Comparison of ENCODE assay signal across 8 cellular contexts in the genomic region with DNA sequence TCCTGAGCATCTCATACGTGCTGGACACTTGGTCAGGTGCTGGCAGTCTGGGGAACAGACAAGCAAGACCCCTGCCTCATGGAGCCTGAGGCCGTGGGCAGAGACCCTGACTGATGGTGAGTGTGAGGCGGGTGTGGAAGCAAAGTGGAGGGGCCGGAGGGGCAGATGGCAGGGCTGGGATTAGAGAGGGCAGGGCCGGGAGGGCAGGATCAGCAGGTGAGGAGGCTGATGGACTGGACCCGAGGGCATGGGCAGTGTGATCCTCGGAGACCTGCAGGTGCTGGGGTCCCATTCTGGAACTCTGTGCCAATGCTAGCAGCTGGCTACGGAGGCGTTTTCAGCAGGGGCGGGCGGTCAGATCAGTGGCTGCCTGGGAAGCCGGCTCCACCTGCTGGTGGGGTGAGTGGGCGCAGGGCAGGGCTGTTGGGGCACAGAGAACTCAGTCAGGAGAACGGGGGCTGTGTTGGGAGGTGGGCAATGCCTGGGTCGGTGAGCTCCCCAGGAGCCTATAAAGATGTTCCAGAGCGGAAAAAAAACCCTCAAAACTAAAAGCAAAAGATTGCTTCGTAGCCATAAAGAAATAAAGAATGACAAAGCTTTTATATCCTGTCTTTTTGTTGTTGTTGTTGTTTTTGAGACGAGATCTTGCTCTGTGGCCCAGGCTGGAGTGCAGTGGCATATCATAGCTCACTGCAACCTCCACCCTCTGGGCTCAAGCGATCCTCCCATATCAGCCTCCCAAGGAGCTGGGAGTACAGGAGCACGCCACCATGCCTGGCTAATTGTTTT. TPM values are rescaled to one million over a fixed set of nuclear protein-coding genes. Genes with fewer than 3 reads are reported as not detected.
A peak's percentile ranks its signal among the peaks of the same experiment; 100 is the strongest.
DNase-seq lines count a peak whose midpoint lies in the region; ATAC-seq and TF ChIP-seq lines count a peak whose summit lies in the region.

No MANE protein-coding gene starts in this region.

- H3K4me1 ChIP-seq in sigmoid colon: no peaks in the 10 kb centered on the region

- peaks cover 2% of the 10 kb centered on the region; the same call in 1 of the 2 replicates for H3K27me3 Mint-ChIP-seq in HFFc6 (ENCODE audit: insufficient read depth)

- WGBS in sigmoid colon, 2 donors: 31 to 64% methylated on average over 20 of the region's 20 CpGs

- H3K27me3 ChIP-seq in WERI-Rb-1 (ENCODE audit: insufficient read depth, low read depth, severe bottlenecking) (no peaks in the 10 kb centered on the region), sigmoid colon (peaks cover 0 to 16% (median 0%) of the 10 kb centered on the region in 3 donors)

- intact Hi-C loops in sigmoid colon (cut with DNase I): no loop called here

- no peak overlapping the region for H3K27ac ChIP-seq in WERI-Rb-1
- H3K27ac ChIP-seq in sigmoid colon: no peak overlapping the region

- no peak overlapping the region for H3K27ac Mint-ChIP-seq in HFFc6

- DNase-seq in CD1c-positive myeloid dendritic cell (ENCODE audit: extremely low spot score) (peak; percentile 16), HFFc6 (no peak), WERI-Rb-1 (no peak), iPS-NIHi7 (ENCODE audit: extremely low spot score) (peak; percentile 67), midbrain (lab: John Stamatoyannopoulos, UW) (no peak), sigmoid colon (no peak)
- no peak for DNase-seq in NK-92 treated with Interleukin-12 subunit alpha and Interleukin-12 subunit beta, amount 100 ng/mL, for 24 hours (lab: John Stamatoyannopoulos, UW)

- ATAC-seq in HG03354 (IDR thresholded peaks at IDR 0.05; ENCODE audit: poor library complexity, severe bottlenecking, unreplicated experiment): no peak

- TF ChIP-seq POLR2A in sigmoid colon (IDR thresholded peaks at IDR 0.05): no peak

- H3K4me1 Mint-ChIP-seq in HFFc6 (ENCODE audit: low read depth): peaks cover 25% of the 10 kb centered on the region

- no peaks in the 10 kb centered on the region for H3K36me3 ChIP-seq in WERI-Rb-1
- no peaks in the 10 kb centered on the region for H3K36me3 ChIP-seq in sigmoid colon

- TF ChIP-seq EP300 in sigmoid colon (IDR thresholded peaks at IDR 0.05): no peak

- no peak overlapping the region for H3K4me3 Mint-ChIP-seq in HFFc6

- TF ChIP-seq CTCF in HFFc6 (IDR thresholded peaks at IDR 0.05): peak; percentile 70
- peak; percentile 45 for TF ChIP-seq CTCF in WERI-Rb-1 (IDR thresholded peaks at IDR 0.05; ENCODE audit: low read depth, low read length)
- peak in 1 of 4 experiments; percentile 13 for TF ChIP-seq CTCF in sigmoid colon (IDR thresholded peaks at IDR 0.05)

- no peaks in the 10 kb centered on the region for H3K9me3 Mint-ChIP-seq in HFFc6

- H3K4me3 ChIP-seq in WERI-Rb-1 (ENCODE audit: low read depth, low read length) (no peak overlapping the region), sigmoid colon (no peak overlapping the region)

- H3K9me3 ChIP-seq in WERI-Rb-1 (ENCODE audit: severe bottlenecking) (no peaks in the 10 kb centered on the region), sigmoid colon (no peaks in the 10 kb centered on the region)

- H3K36me3 Mint-ChIP-seq in HFFc6 (ENCODE audit: low read depth): no peaks in the 10 kb centered on the region

RNA-seq across cellular contexts. Expression of a gene that starts 8.9 kb away (rescaled TPM):
- 10 to 100 TPM; 13.4 to 18.6 (median 15.7) TPM for total RNA-seq in HFFc6 (2021; fragmentation: NEBNext Ultra II Directional; extraction: Animal tissue kit (Norgen Biotek cat#: 25700))
- 1 to 10 TPM in 3 of 4 donors, not detected in 1; 1.1 to 8.3 (median 1.4) TPM for total RNA-seq in sigmoid colon
- polyA plus RNA-seq in sigmoid colon: 1 to 10 TPM in 2 of 3 donors, under 1 TPM in 1; 0.60 to 8.1 (median 1.4) TPM

RNA-seq across cellular contexts. Expression of a gene that starts 39.5 kb away (rescaled TPM):
- 10 to 100 TPM; 31.7 to 38.4 (median 36.6) TPM for total RNA-seq in HFFc6 (2021; fragmentation: NEBNext Ultra II Directional; extraction: Animal tissue kit (Norgen Biotek cat#: 25700))
- 10 to 100 TPM; 23.2 to 38.8 (median 28.9) TPM for total RNA-seq in sigmoid colon
- 10 to 100 TPM; 13.8 to 23.7 (median 16.0) TPM for polyA plus RNA-seq in sigmoid colon

RNA-seq across cellular contexts. Expression of a gene that starts 39.7 kb away (rescaled TPM):
- total RNA-seq in HFFc6 (2021; fragmentation: NEBNext Ultra II Directional; extraction: Animal tissue kit (Norgen Biotek cat#: 25700)): 100 to 1,000 TPM; 427 to 518 (median 497) TPM
- 100 to 1,000 TPM; 700 to 868 (median 716) TPM for total RNA-seq in sigmoid colon
- polyA plus RNA-seq in sigmoid colon: 1,000 to 10,000 TPM; 1,379 to 1,922 (median 1,756) TPM

Comparison
In these comparisons a context has a peak if more than half of its experiments do, and no peak if none do; other contexts are left out.
1. DNase-seq: peak in CD1c-positive myeloid dendritic cell (single experiment) and iPS-NIHi7 (single experiment); none in HFFc6 (single experiment), WERI-Rb-1 (single experiment), NK-92 treated with Interleukin-12 subunit alpha and Interleukin-12 subunit beta, amount 100 ng/mL, for 24 hours (single experiment), midbrain (single experiment) and sigmoid colon (single experiment).